Comparison of ENCODE assay signal across 2 cellular contexts in the genomic region with DNA sequence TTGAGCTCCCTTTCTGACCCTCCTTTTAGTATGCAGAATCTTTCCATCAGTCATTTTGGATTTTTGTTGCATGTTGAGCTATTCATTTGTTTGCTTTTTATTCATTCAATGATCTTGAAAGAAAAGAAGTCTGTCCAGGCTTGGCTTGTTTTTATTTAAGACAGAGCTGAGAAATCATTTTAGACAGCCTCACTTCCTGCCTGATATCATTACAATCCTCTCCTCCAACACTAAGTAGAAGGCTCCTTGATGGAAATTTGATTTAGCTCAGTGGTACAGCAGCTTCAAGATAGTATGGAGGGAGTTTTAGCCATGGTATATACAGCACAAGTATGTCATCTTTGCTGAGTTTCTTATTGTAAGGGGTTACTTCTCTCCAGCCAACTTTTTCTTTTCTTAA.
TF ChIP-seq lines count a peak whose summit lies in the region.

No MANE protein-coding gene starts in this region.

TF ChIP-seq in HCT116, 20 proteins besides CTCF, POLR2A, EP300 and RAD21:
- TF ChIP-seq, protein P1, sequence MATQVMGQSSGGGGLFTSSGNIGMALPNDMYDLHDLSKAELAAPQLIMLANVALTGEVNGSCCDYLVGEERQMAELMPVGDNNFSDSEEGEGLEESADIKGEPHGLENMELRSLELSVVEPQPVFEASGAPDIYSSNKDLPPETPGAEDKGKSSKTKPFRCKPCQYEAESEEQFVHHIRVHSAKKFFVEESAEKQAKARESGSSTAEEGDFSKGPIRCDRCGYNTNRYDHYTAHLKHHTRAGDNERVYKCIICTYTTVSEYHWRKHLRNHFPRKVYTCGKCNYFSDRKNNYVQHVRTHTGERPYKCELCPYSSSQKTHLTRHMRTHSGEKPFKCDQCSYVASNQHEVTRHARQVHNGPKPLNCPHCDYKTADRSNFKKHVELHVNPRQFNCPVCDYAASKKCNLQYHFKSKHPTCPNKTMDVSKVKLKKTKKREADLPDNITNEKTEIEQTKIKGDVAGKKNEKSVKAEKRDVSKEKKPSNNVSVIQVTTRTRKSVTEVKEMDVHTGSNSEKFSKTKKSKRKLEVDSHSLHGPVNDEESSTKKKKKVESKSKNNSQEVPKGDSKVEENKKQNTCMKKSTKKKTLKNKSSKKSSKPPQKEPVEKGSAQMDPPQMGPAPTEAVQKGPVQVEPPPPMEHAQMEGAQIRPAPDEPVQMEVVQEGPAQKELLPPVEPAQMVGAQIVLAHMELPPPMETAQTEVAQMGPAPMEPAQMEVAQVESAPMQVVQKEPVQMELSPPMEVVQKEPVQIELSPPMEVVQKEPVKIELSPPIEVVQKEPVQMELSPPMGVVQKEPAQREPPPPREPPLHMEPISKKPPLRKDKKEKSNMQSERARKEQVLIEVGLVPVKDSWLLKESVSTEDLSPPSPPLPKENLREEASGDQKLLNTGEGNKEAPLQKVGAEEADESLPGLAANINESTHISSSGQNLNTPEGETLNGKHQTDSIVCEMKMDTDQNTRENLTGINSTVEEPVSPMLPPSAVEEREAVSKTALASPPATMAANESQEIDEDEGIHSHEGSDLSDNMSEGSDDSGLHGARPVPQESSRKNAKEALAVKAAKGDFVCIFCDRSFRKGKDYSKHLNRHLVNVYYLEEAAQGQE (IDR thresholded peaks at IDR 0.05; ENCODE audit: low read depth), result no peak
- TF ChIP-seq, protein P2, sequence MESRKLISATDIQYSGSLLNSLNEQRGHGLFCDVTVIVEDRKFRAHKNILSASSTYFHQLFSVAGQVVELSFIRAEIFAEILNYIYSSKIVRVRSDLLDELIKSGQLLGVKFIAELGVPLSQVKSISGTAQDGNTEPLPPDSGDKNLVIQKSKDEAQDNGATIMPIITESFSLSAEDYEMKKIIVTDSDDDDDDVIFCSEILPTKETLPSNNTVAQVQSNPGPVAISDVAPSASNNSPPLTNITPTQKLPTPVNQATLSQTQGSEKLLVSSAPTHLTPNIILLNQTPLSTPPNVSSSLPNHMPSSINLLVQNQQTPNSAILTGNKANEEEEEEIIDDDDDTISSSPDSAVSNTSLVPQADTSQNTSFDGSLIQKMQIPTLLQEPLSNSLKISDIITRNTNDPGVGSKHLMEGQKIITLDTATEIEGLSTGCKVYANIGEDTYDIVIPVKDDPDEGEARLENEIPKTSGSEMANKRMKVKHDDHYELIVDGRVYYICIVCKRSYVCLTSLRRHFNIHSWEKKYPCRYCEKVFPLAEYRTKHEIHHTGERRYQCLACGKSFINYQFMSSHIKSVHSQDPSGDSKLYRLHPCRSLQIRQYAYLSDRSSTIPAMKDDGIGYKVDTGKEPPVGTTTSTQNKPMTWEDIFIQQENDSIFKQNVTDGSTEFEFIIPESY (IDR thresholded peaks at IDR 0.05; ENCODE audit: extremely low read depth, insufficient replicate concordance, low read length), result no peak
- TF ChIP-seq ZFX (IDR thresholded peaks at IDR 0.05) (no peak), SP1 (IDR thresholded peaks at IDR 0.05; ENCODE audit: low read depth) (no peak), TCF7L2 (IDR thresholded peaks at IDR 0.05; ENCODE audit: borderline replicate concordance, extremely low read depth, insufficient read depth, insufficient read length) (no peak), SRF (IDR thresholded peaks at IDR 0.05; ENCODE audit: low read depth) (no peak), ELF1 (IDR thresholded peaks at IDR 0.05; ENCODE audit: borderline replicate concordance, low read depth) (no peak), CBX3 (IDR thresholded peaks at IDR 0.05; ENCODE audit: low read depth) (no peak), POLR2AphosphoS5 (IDR thresholded peaks at IDR 0.05; ENCODE audit: low read depth, low read length) (no peak), EZH2 (IDR thresholded peaks at IDR 0.05) (no peak), JUND (IDR thresholded peaks at IDR 0.05) (no peak), ZNF274 (IDR thresholded peaks at IDR 0.05; ENCODE audit: low read depth, low read length) (no peak), EGR1 (IDR thresholded peaks at IDR 0.05; ENCODE audit: low read depth) (no peak), EZH2phosphoT487 (IDR thresholded peaks at IDR 0.05; ENCODE audit: borderline replicate concordance) (no peak), CEBPB (IDR thresholded peaks at IDR 0.05; ENCODE audit: low read depth) (no peak), FOSL1 (IDR thresholded peaks at IDR 0.05; ENCODE audit: low read depth) (no peak), SIN3A (IDR thresholded peaks at IDR 0.05; ENCODE audit: low read depth) (no peak)
- TF ChIP-seq, protein P3, sequence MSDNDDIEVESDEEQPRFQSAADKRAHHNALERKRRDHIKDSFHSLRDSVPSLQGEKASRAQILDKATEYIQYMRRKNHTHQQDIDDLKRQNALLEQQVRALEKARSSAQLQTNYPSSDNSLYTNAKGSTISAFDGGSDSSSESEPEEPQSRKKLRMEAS (IDR thresholded peaks at IDR 0.05), result no peak
- TF ChIP-seq, protein P4, sequence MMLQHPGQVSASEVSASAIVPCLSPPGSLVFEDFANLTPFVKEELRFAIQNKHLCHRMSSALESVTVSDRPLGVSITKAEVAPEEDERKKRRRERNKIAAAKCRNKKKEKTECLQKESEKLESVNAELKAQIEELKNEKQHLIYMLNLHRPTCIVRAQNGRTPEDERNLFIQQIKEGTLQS (IDR thresholded peaks at IDR 0.05), result no peak

TF ChIP-seq in K562, 482 proteins besides CTCF, POLR2A, EP300 and RAD21:
- no peak for TF ChIP-seq PML (IDR thresholded peaks at IDR 0.05; ENCODE audit: low read length)
- no peak for TF ChIP-seq DDX20 (tag; IDR thresholded peaks at IDR 0.05; ENCODE audit: low read depth)
- TF ChIP-seq TAF1 (IDR thresholded peaks at IDR 0.05; ENCODE audit: control insufficient read depth, extremely low read depth, insufficient read depth, low read length, severe bottlenecking), result no peak
- no peak for TF ChIP-seq SRSF3 (IDR thresholded peaks at IDR 0.05; ENCODE audit: insufficient read depth, low read length)
- TF ChIP-seq MEIS2 (IDR thresholded peaks at IDR 0.05; ENCODE audit: partially characterized antibody), result no peak
- no peak for TF ChIP-seq CEBPB (tag; IDR thresholded peaks at IDR 0.05)
- TF ChIP-seq, protein P5, sequence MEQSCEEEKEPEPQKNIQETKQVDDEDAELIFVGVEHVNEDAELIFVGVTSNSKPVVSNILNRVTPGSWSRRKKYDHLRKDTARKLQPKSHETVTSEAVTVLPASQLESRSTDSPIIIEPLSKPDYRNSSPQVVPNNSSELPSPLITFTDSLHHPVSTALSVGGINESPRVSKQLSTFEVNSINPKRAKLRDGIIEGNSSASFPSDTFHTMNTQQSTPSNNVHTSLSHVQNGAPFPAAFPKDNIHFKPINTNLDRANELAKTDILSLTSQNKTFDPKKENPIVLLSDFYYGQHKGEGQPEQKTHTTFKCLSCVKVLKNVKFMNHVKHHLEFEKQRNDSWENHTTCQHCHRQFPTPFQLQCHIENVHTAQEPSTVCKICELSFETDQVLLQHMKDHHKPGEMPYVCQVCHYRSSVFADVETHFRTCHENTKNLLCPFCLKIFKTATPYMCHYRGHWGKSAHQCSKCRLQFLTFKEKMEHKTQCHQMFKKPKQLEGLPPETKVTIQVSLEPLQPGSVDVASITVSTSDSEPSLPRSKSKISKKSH (CRISPR knock-in tag; IDR thresholded peaks at IDR 0.05), result no peak
- no peak for TF ChIP-seq DNMT1 (IDR thresholded peaks at IDR 0.05)
- no peak for TF ChIP-seq SNRNP70 (optimal IDR thresholded peaks at IDR 0.05; ENCODE audit: low read depth, low read length)
- TF ChIP-seq CBX2 (IDR thresholded peaks at IDR 0.05; ENCODE audit: insufficient read depth, low read length, poor library complexity, severe bottlenecking), result no peak
- no peak for TF ChIP-seq ZBTB17 (CRISPR knock-in tag; IDR thresholded peaks at IDR 0.05)
- no peak for TF ChIP-seq KAT7 (CRISPR knock-in tag; IDR thresholded peaks at IDR 0.05; ENCODE audit: borderline replicate concordance)
- TF ChIP-seq JUN (IDR thresholded peaks at IDR 0.05; ENCODE audit: borderline replicate concordance, low read depth, low read length), result no peak
- TF ChIP-seq JUN (CRISPR knock-in tag; IDR thresholded peaks at IDR 0.05; ENCODE audit: borderline replicate concordance), result no peak
- no peak for TF ChIP-seq JUNB (CRISPR knock-in tag; conservative IDR thresholded peaks at IDR 0.05)
- TF ChIP-seq, protein P6, sequence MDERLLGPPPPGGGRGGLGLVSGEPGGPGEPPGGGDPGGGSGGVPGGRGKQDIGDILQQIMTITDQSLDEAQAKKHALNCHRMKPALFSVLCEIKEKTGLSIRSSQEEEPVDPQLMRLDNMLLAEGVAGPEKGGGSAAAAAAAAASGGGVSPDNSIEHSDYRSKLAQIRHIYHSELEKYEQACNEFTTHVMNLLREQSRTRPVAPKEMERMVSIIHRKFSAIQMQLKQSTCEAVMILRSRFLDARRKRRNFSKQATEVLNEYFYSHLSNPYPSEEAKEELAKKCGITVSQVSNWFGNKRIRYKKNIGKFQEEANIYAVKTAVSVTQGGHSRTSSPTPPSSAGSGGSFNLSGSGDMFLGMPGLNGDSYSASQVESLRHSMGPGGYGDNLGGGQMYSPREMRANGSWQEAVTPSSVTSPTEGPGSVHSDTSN (CRISPR knock-in tag; IDR thresholded peaks at IDR 0.05; ENCODE audit: low read depth), result no peak
- TF ChIP-seq, protein P6 (tag; conservative IDR thresholded peaks at IDR 0.05; ENCODE audit: low read depth), result no peak
- TF ChIP-seq POU5F1 (IDR thresholded peaks at IDR 0.05; ENCODE audit: borderline replicate concordance, low read depth, low read length, partially characterized antibody), result no peak
- TF ChIP-seq ARID2 (IDR thresholded peaks at IDR 0.05), result no peak
- no peak for TF ChIP-seq HNRNPL (IDR thresholded peaks at IDR 0.05; ENCODE audit: low read depth, low read length)
- TF ChIP-seq ZNF79 (CRISPR knock-in tag; IDR thresholded peaks at IDR 0.05; ENCODE audit: low read depth), result no peak
